In the genomic region with DNA sequence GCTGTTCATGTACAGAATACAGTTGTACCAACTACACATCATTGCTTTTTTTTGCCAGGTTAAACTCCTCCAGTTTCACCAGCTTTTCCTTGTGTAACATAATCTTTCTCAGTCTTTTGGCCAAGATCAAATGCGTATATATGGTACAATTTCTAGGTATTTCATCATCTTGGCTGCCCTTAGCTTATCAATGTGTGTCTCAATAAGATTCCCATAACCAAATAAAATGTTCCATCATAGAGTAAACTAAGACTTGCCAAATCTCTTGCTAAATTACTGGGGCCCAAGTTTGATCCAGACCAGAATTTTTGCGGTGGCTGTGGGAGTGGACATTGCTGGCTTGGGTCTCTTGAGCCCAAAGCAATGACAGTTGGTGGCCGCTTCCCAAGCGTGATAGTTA, we compare ENCODE assay signal across 31 cellular contexts.
"Had no signal": no experiment of that assay in that cellular context is flagged by ENCODE, and none has a peak within 500 bp of the region (broad histone marks: within the 10 kb centered on the region; RNA-seq: fewer than 3 reads in every experiment).

No MANE protein-coding gene starts in this region.

- H3K4me2 ChIP-seq: KMS-11 had no signal

- ATAC-seq: activated naive CD4-positive, alpha-beta T cell treated with anti-CD3 and anti-CD28 coated beads, Interleukin-2, amount 50 U/mL, for 72 hours; activated T-cell treated with anti-CD3 and anti-CD28 coated beads, Interleukin-2, amount 50 U/mL, for 4 hours; body of pancreas; PC-3; SK-N-SH treated with all-trans-retinoic acid at 6 μM for 48 hours; T-cell; T-helper 17 cell had no signal

- H3K9me3 ChIP-seq: adrenal gland, body of pancreas, breast epithelium, Peyer's patch had no signal

- H3K9ac ChIP-seq: KMS-11 had no signal

- DNase-seq: activated B cell treated with CpG ODN at 0.5 μM for 24 hours; activated CD4-positive, alpha-beta memory T cell treated with anti-CD3 and anti-CD28 coated beads for 36 hours; activated CD4-positive, alpha-beta T cell treated with anti-CD3 and anti-CD28 coated beads for 4 hours; activated CD4-positive, alpha-beta T cell treated with anti-CD3 and anti-CD28 coated beads, Interleukin-2, amount 50 U/mL, for 1 hour; activated CD4-positive, CD25-positive, alpha-beta regulatory T cell treated with anti-CD3 and anti-CD28 coated beads, Interleukin-2, amount 50 U/mL, for 72 hours; activated CD8-positive, alpha-beta memory T cell treated with anti-CD3 and anti-CD28 coated beads, Interleukin-2, amount 50 U/mL, for 4 hours; activated gamma-delta T cell treated with Interleukin-2 at 50 U/mL for 16 hours; activated naive CD4-positive, alpha-beta T cell treated with anti-CD3 and anti-CD28 coated beads for 36 hours; activated T-cell treated with anti-CD3 and anti-CD28 coated beads for 4 hours; activated T-cell treated with anti-CD3 and anti-CD28 coated beads, Interleukin-2, amount 50 U/mL, for 4 hours; adrenal gland; body of pancreas; NCI-H1092 treated with DMSO at 0.1 percent for 48 hours; NCI-H1417; NCI-H187 treated with DMSO at 0.1 percent for 48 hours; NCI-H2081; NCI-H2171 treated with DMSO at 0.1 percent for 48 hours; NCI-H2227 treated with DMSO at 0.1 percent for 48 hours; NCI-H446 treated with DMSO at 0.1 percent for 48 hours; NCI-H69; PC-3; Peyer's patch; RPMI8226; SIG-M5; T-cell; T-helper 17 cell had no signal

- H3K36me3 ChIP-seq: adrenal gland, breast epithelium, Peyer's patch had no signal

- H3K4me3 ChIP-seq: adrenal gland, body of pancreas, breast epithelium, Peyer's patch had no signal

- H3K4me1 ChIP-seq: adrenal gland, body of pancreas, breast epithelium, Peyer's patch had no signal

- FAIRE-seq: astrocyte had no signal

- H3K27me3 ChIP-seq: adrenal gland, body of pancreas, breast epithelium, Peyer's patch had no signal

- H3K27ac ChIP-seq: adrenal gland, body of pancreas, breast epithelium, KMS-11, Peyer's patch had no signal
